ENCODE assay signal across 1 cellular context in genomic region chr1:3880429-3881190, GRCh38.
TF ChIP-seq lines count a peak whose summit lies in the region.

No MANE protein-coding gene starts in this region.

TF ChIP-seq in H1, 55 proteins besides CTCF, POLR2A, EP300 and RAD21:
- TF ChIP-seq POU5F1 (IDR thresholded peaks at IDR 0.05; ENCODE audit: low read depth, low read length) (no peak), KDM5A (IDR thresholded peaks at IDR 0.05; ENCODE audit: low read length) (no peak), RXRA (IDR thresholded peaks at IDR 0.05; ENCODE audit: insufficient read depth, low read depth, low read length) (no peak), TEAD4 (IDR thresholded peaks at IDR 0.05; ENCODE audit: low read depth, low read length) (no peak), POLR2AphosphoS5 (IDR thresholded peaks at IDR 0.05; ENCODE audit: low read depth, low read length) (no peak), YY1 (IDR thresholded peaks at IDR 0.05; ENCODE audit: low read depth, low read length) (no peak), CBX5 (IDR thresholded peaks at IDR 0.05; ENCODE audit: low read depth, low read length) (no peak), RBBP5 (IDR thresholded peaks at IDR 0.05; ENCODE audit: borderline replicate concordance, low read depth, low read length) (no peak), CHD1 (IDR thresholded peaks at IDR 0.05; ENCODE audit: low read depth, low read length) (no peak), TAF1 (IDR thresholded peaks at IDR 0.05; ENCODE audit: low read depth, low read length) (no peak)
TF ChIP-seq in H1: peak in this region for 0.
